ENCODE assay signal across 22 cellular contexts in genomic region chr11:83000381-83000780, GRCh38.
"Had no signal": no experiment of that assay in that cellular context is flagged by ENCODE, and none has a peak within 500 bp of the region (broad histone marks: within the 10 kb centered on the region; RNA-seq: fewer than 3 reads in every experiment).

No MANE protein-coding gene starts in this region.

- H3K36me3 ChIP-seq: right lobe of liver, thyroid gland had no signal

- H3K4me3 ChIP-seq: lower lobe of right lung, mucosa of descending colon, right lobe of liver, skin epidermis, thyroid gland had no signal

- H3K27me3 Mint-ChIP-seq: activated naive CD8-positive, alpha-beta T cell treated with anti-CD3 and anti-CD28 coated beads, Interleukin-2, amount 10 ng/mL, durations not matched to agents 7 days and 5 days had no signal

- DNase-seq: activated CD4-positive, alpha-beta T cell treated with anti-CD3 and anti-CD28 coated beads for 1 hour; activated CD4-positive, alpha-beta T cell treated with anti-CD3 and anti-CD28 coated beads, Interleukin-2, amount 50 U/mL, for 1 hour; activated CD8-positive, alpha-beta T cell treated with anti-CD3 and anti-CD28 coated beads, Interleukin-2, amount 10 ng/mL, durations not matched to agents 7 days and 5 days; activated gamma-delta T cell treated with Interleukin-2 at 50 U/mL for 16 hours; activated naive CD8-positive, alpha-beta T cell treated with anti-CD3 and anti-CD28 coated beads, Interleukin-2, amount 10 ng/mL, durations not matched to agents 7 days and 5 days; amygdala; cerebellar nuclear complex; effector CD4-positive, alpha-beta T cell; foreskin keratinocyte; kidney; lower lobe of right lung; mesendoderm; mucosa of descending colon; occipital lobe; posterior cingulate gyrus; right lobe of liver; stimulated activated CD4-positive, alpha-beta T cell treated with anti-CD3 and anti-CD28 coated beads, Interleukin-1b, Interleukin-23, amount 100 ng/mL, for 48 hours; SW 1271; thyroid gland had no signal

- H3K27ac ChIP-seq: foreskin keratinocyte, lower lobe of right lung, right lobe of liver, skin epidermis, thyroid gland had no signal

- ATAC-seq: activated CD8-positive, alpha-beta T cell treated with anti-CD3 and anti-CD28 coated beads, Interleukin-2, amount 10 ng/mL, durations not matched to agents 7 days and 5 days; foreskin keratinocyte; left lobe of liver; lower lobe of right lung; mucosa of descending colon; right lobe of liver had no signal

- H3K9me3 ChIP-seq: lower lobe of right lung, mucosa of descending colon, right lobe of liver, thyroid gland had no signal

- H3K27ac Mint-ChIP-seq: activated CD8-positive, alpha-beta T cell treated with anti-CD3 and anti-CD28 coated beads, Interleukin-2, amount 10 ng/mL, durations not matched to agents 7 days and 5 days; activated naive CD8-positive, alpha-beta T cell treated with anti-CD3 and anti-CD28 coated beads, Interleukin-2, amount 10 ng/mL, durations not matched to agents 7 days and 5 days had no signal

- H3K9me3 Mint-ChIP-seq: activated naive CD8-positive, alpha-beta T cell treated with anti-CD3 and anti-CD28 coated beads, Interleukin-2, amount 10 ng/mL, durations not matched to agents 7 days and 5 days; activated T-helper 1 cell treated with anti-CD3 and anti-CD28 coated beads, Interleukin-12 subunit alpha, Interleukin-12 subunit beta, Interleukin-2, Interleukin-4 antibody, amounts not matched to agents 30 ng/mL and 10 ng/mL and 1 ng/mL, durations not matched to agents 14 hours and 24 hours and 36 hours had no signal

- H3K27me3 ChIP-seq: foreskin keratinocyte, right lobe of liver, thyroid gland had no signal

- H3K4me3 Mint-ChIP-seq: activated CD8-positive, alpha-beta T cell treated with anti-CD3 and anti-CD28 coated beads, Interleukin-2, amount 10 ng/mL, durations not matched to agents 7 days and 5 days; activated naive CD8-positive, alpha-beta T cell treated with anti-CD3 and anti-CD28 coated beads, Interleukin-2, amount 10 ng/mL, durations not matched to agents 7 days and 5 days; activated T-helper 1 cell treated with anti-CD3 and anti-CD28 coated beads, Interleukin-12 subunit alpha, Interleukin-12 subunit beta, Interleukin-2, Interleukin-4 antibody, amounts not matched to agents 30 ng/mL and 10 ng/mL and 1 ng/mL, durations not matched to agents 14 hours and 24 hours and 36 hours had no signal

- H3K4me1 ChIP-seq: right lobe of liver, thyroid gland had no signal
